Comparison of ENCODE assay signal across 24 cellular contexts in genomic region chr1:154000420-154000819, GRCh38.
"Had no signal": no experiment of that assay in that cellular context is flagged by ENCODE, and none has a peak within 500 bp of the region (broad histone marks: within the 10 kb centered on the region; RNA-seq: fewer than 3 reads in every experiment).

No MANE protein-coding gene starts in this region.

- H3K27me3 Mint-ChIP-seq: activated naive CD8-positive, alpha-beta T cell treated with anti-CD3 and anti-CD28 coated beads, Interleukin-2, amount 10 ng/mL, durations not matched to agents 7 days and 5 days; T-helper 17 cell had no signal

- H3K9me3 Mint-ChIP-seq: activated naive CD8-positive, alpha-beta T cell treated with anti-CD3 and anti-CD28 coated beads, Interleukin-2, amount 10 ng/mL, durations not matched to agents 7 days and 5 days had no signal

- H3K4me1 Mint-ChIP-seq: T-helper 17 cell, WTC11 had no signal

- DNase-seq: activated CD4-positive, alpha-beta T cell treated with anti-CD3 and anti-CD28 coated beads for 48 hours; activated CD4-positive, alpha-beta T cell treated with anti-CD3 and anti-CD28 coated beads, Interleukin-2, amount 50 U/mL, for 4 hours; activated CD4-positive, CD25-positive, alpha-beta regulatory T cell treated with anti-CD3 and anti-CD28 coated beads, Interleukin-2, amount 50 U/mL, for 72 hours; activated CD8-positive, alpha-beta memory T cell treated with anti-CD3 and anti-CD28 coated beads, Interleukin-2, amount 50 U/mL, for 48 hours; activated CD8-positive, alpha-beta T cell treated with anti-CD3 and anti-CD28 coated beads, Interleukin-2, amount 10 ng/mL, durations not matched to agents 7 days and 5 days; activated naive CD4-positive, alpha-beta T cell treated with anti-CD3 and anti-CD28 coated beads, Interleukin-2, amount 50 U/mL, for 16 hours; activated naive CD8-positive, alpha-beta T cell treated with anti-CD3 and anti-CD28 coated beads, Interleukin-2, amount 10 ng/mL, durations not matched to agents 7 days and 5 days; activated T-cell treated with anti-CD3 and anti-CD28 coated beads, Interleukin-2, amount 50 U/mL, for 1 hour; aorta; central memory CD4-positive, alpha-beta T cell; Kasumi-1; NCI-H1092; NCI-H1417; NCI-H2029; NCI-H2107; NCI-H345; NCI-H510A; NCI-H526 treated with DMSO at 0.1 percent for 48 hours; NCI-H82; OCI-M1; SHP77; T-helper 17 cell; T-helper 9 cell had no signal

- H3K4me3 Mint-ChIP-seq: activated CD8-positive, alpha-beta T cell treated with anti-CD3 and anti-CD28 coated beads, Interleukin-2, amount 10 ng/mL, durations not matched to agents 7 days and 5 days; activated naive CD8-positive, alpha-beta T cell treated with anti-CD3 and anti-CD28 coated beads, Interleukin-2, amount 10 ng/mL, durations not matched to agents 7 days and 5 days; T-helper 17 cell; WTC11 had no signal

- H3K27ac Mint-ChIP-seq: activated CD8-positive, alpha-beta T cell treated with anti-CD3 and anti-CD28 coated beads, Interleukin-2, amount 10 ng/mL, durations not matched to agents 7 days and 5 days; activated naive CD8-positive, alpha-beta T cell treated with anti-CD3 and anti-CD28 coated beads, Interleukin-2, amount 10 ng/mL, durations not matched to agents 7 days and 5 days; T-helper 17 cell; WTC11 had no signal
